13 cellular contexts compared by ENCODE assay signal in the genomic region with DNA sequence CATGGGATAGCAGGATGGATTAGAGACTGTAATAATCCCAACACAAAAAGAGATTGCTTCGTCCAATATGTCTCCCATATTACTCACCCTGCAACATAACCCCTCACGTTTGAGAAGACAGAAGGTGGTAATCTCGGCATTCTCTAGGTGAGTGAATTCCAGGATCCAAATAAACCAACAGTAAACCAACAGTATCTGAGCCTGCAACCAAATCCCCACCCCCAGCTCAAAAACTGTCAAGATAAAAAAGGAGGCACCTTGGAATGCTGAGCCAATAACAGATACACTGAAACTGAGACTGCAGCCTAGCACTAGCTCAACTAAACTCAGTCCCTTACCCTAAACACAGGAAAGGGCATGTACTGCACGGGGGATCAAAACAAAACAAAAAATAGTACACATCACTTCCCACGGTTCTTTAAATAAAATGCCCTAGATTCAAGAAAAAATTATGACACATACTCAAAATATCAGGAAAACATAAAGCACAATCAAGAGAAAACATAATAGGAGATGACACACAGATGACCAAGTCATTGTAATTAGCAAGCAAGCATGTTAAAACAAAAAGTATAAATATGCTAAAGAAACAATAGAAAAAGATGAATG. TPM values are rescaled to one million over a fixed set of nuclear protein-coding genes. Genes with fewer than 3 reads are reported as not detected.
DNase-seq lines count a peak whose midpoint lies in the region; ATAC-seq, FAIRE-seq and TF ChIP-seq lines count a peak whose summit lies in the region.
"Had no signal": no experiment of that assay in that cellular context is flagged by ENCODE, and none has a peak within 500 bp of the region (broad histone marks: within the 10 kb centered on the region; RNA-seq: fewer than 3 reads in every experiment).

No MANE protein-coding gene starts in this region.

- peak overlapping the region; percentile 21 for H3K27ac Mint-ChIP-seq in activated T-helper 1 cell treated with anti-CD3 and anti-CD28 coated beads, Interleukin-12 subunit alpha, Interleukin-12 subunit beta, Interleukin-2, Interleukin-4 antibody, amounts not matched to agents 30 ng/mL and 10 ng/mL and 1 ng/mL, durations not matched to agents 14 hours and 24 hours and 36 hours
- no peak overlapping the region for H3K27ac Mint-ChIP-seq in activated CD4-positive, alpha-beta memory T cell treated with anti-CD3 and anti-CD28 coated beads for 36 hours
- H3K27ac Mint-ChIP-seq: dendritic cell treated with granulocyte-macrophage colony-stimulating factor and Interleukin-4, amounts not matched to agents 40 ng/mL and 50 ng/mL, for 4 days had no signal

- no peak for ATAC-seq in A549
- no peak for ATAC-seq in GM19455 (IDR thresholded peaks at IDR 0.05; ENCODE audit: unreplicated experiment)
- ATAC-seq: psoas muscle, upper lobe of right lung had no signal

- H3K27ac ChIP-seq in A549 (peak overlapping the region; percentile 25 to 29; a peak in 2 of 6 replicates), epithelial cell of prostate (peak overlapping the region; percentile 14)
- H3K27ac ChIP-seq: psoas muscle, upper lobe of right lung had no signal

- H3K27me3 Mint-ChIP-seq in activated T-helper 1 cell treated with anti-CD3 and anti-CD28 coated beads, Interleukin-12 subunit alpha, Interleukin-12 subunit beta, Interleukin-2, Interleukin-4 antibody, amounts not matched to agents 30 ng/mL and 10 ng/mL and 1 ng/mL, durations not matched to agents 14 hours and 24 hours and 36 hours (ENCODE audit: insufficient read depth) = peaks cover 2% of the 10 kb centered on the region
- no peaks in the 10 kb centered on the region for H3K27me3 Mint-ChIP-seq in activated CD4-positive, alpha-beta memory T cell treated with anti-CD3 and anti-CD28 coated beads for 36 hours
- H3K27me3 Mint-ChIP-seq: dendritic cell treated with granulocyte-macrophage colony-stimulating factor and Interleukin-4, amounts not matched to agents 40 ng/mL and 50 ng/mL, for 4 days had no signal

- TF ChIP-seq POLR2A in A549 (IDR thresholded peaks at IDR 0.05; ENCODE audit: low read length) (no peak), H54 (IDR thresholded peaks at IDR 0.05; ENCODE audit: low read depth, low read length) (no peak)

- H3K9me3 Mint-ChIP-seq in activated T-helper 1 cell treated with anti-CD3 and anti-CD28 coated beads, Interleukin-12 subunit alpha, Interleukin-12 subunit beta, Interleukin-2, Interleukin-4 antibody, amounts not matched to agents 30 ng/mL and 10 ng/mL and 1 ng/mL, durations not matched to agents 14 hours and 24 hours and 36 hours = peaks cover 10% of the 10 kb centered on the region
- peaks cover 7% of the 10 kb centered on the region for H3K9me3 Mint-ChIP-seq in activated CD4-positive, alpha-beta memory T cell treated with anti-CD3 and anti-CD28 coated beads for 36 hours

- H3K36me3 Mint-ChIP-seq in activated T-helper 1 cell treated with anti-CD3 and anti-CD28 coated beads, Interleukin-12 subunit alpha, Interleukin-12 subunit beta, Interleukin-2, Interleukin-4 antibody, amounts not matched to agents 30 ng/mL and 10 ng/mL and 1 ng/mL, durations not matched to agents 14 hours and 24 hours and 36 hours (ENCODE audit: low read depth) = peaks cover 33% of the 10 kb centered on the region
- H3K36me3 Mint-ChIP-seq in activated CD4-positive, alpha-beta memory T cell treated with anti-CD3 and anti-CD28 coated beads for 36 hours = peaks cover 38% of the 10 kb centered on the region

- no peak for DNase-seq in A549 (ENCODE audit: low read depth in 1 of 2, low spot score in 1 of 2)
- no peak for DNase-seq in H54 (ENCODE audit: insufficient read length, low spot score)
- no peak for DNase-seq in activated T-helper 1 cell treated with anti-CD3 and anti-CD28 coated beads, Interleukin-12 subunit alpha, Interleukin-12 subunit beta, Interleukin-2, Interleukin-4 antibody, amounts not matched to agents 30 ng/mL and 10 ng/mL and 1 ng/mL, durations not matched to agents 14 hours and 24 hours and 36 hours (ENCODE audit: low spot score)
- DNase-seq in epithelial cell of prostate (ENCODE audit: low read depth, low spot score) = no peak
- no peak for DNase-seq in superior temporal gyrus (ENCODE audit: extremely low spot score)
- DNase-seq in activated CD4-positive, alpha-beta memory T cell treated with anti-CD3 and anti-CD28 coated beads for 36 hours = no peak
- DNase-seq in NAMALWA (ENCODE audit: low spot score) = no peak
- DNase-seq: NCI-H2029; psoas muscle; stimulated activated CD4-positive, alpha-beta T cell treated with anti-CD3 and anti-CD28 coated beads, Interleukin-1b, Interleukin-23, amount 100 ng/mL, for 48 hours; upper lobe of right lung had no signal

- no peak overlapping the region for H3K4me3 Mint-ChIP-seq in activated T-helper 1 cell treated with anti-CD3 and anti-CD28 coated beads, Interleukin-12 subunit alpha, Interleukin-12 subunit beta, Interleukin-2, Interleukin-4 antibody, amounts not matched to agents 30 ng/mL and 10 ng/mL and 1 ng/mL, durations not matched to agents 14 hours and 24 hours and 36 hours
- no peak overlapping the region for H3K4me3 Mint-ChIP-seq in activated CD4-positive, alpha-beta memory T cell treated with anti-CD3 and anti-CD28 coated beads for 36 hours
- H3K4me3 Mint-ChIP-seq: dendritic cell treated with granulocyte-macrophage colony-stimulating factor and Interleukin-4, amounts not matched to agents 40 ng/mL and 50 ng/mL, for 4 days had no signal

- no peak for TF ChIP-seq CTCF in A549 (IDR thresholded peaks at IDR 0.05)

- FAIRE-seq in A549 (lab: Jason Lieb, UNC) (no peak), H54 (lab: Jason Lieb, UNC) (peak; percentile 91)

- H3K4me2 ChIP-seq in A549 = peak overlapping the region; percentile 46

- 55% methylated on average over 5 of the region's 5 CpGs for WGBS in A549 (ENCODE audit: missing lambda C conversion rate)

- H3K4me1 Mint-ChIP-seq in activated T-helper 1 cell treated with anti-CD3 and anti-CD28 coated beads, Interleukin-12 subunit alpha, Interleukin-12 subunit beta, Interleukin-2, Interleukin-4 antibody, amounts not matched to agents 30 ng/mL and 10 ng/mL and 1 ng/mL, durations not matched to agents 14 hours and 24 hours and 36 hours (ENCODE audit: low read depth) = peaks cover 43% of the 10 kb centered on the region
- peaks cover 37% of the 10 kb centered on the region for H3K4me1 Mint-ChIP-seq in activated CD4-positive, alpha-beta memory T cell treated with anti-CD3 and anti-CD28 coated beads for 36 hours (ENCODE audit: low read depth)

- no peak overlapping the region for H3K4me3 ChIP-seq in A549
- H3K4me3 ChIP-seq: psoas muscle, upper lobe of right lung had no signal

- no peak for TF ChIP-seq RAD21 in A549 (conservative IDR thresholded peaks at IDR 0.05 in 1 of 2, IDR thresholded peaks at IDR 0.05 in 1 of 2)

- peaks cover 61% of the 10 kb centered on the region for H3K4me1 ChIP-seq in A549

- POLR2A ChIA-PET in A549 (lab: Yijun Ruan, JAX) = no interaction called here
- POLR2A ChIA-PET in activated CD4-positive, alpha-beta memory T cell treated with anti-CD3 and anti-CD28 coated beads for 36 hours (lab: Charles Lee) = no interaction called here

- CTCF ChIA-PET in A549 (lab: Yijun Ruan, JAX) = interaction anchor here (0.9 kb wide), 1 partner anchor 62 kb away, joined by 4 read pairs; no protein-coding TSS in a partner anchor
- CTCF ChIA-PET in activated CD4-positive, alpha-beta memory T cell treated with anti-CD3 and anti-CD28 coated beads for 36 hours (lab: Charles Lee) = interaction anchor here (0.9 kb wide), 1 partner anchor 61 kb away, joined by 3 read pairs; no protein-coding TSS in a partner anchor

- no peaks in the 10 kb centered on the region for H3K9me3 ChIP-seq in A549
- H3K9me3 ChIP-seq: upper lobe of right lung had no signal

- intact Hi-C loops in activated T-helper 1 cell treated with anti-CD3 and anti-CD28 coated beads, Interleukin-12 subunit alpha, Interleukin-12 subunit beta, Interleukin-2, Interleukin-4 antibody, amounts not matched to agents 30 ng/mL and 10 ng/mL and 1 ng/mL, durations not matched to agents 14 hours and 24 hours and 36 hours (cut with micrococcal nuclease) = loop anchor here (2.0 kb wide), 1 partner anchor 15 kb away; no protein-coding TSS in a partner anchor
- intact Hi-C loops in activated CD4-positive, alpha-beta memory T cell treated with anti-CD3 and anti-CD28 coated beads for 36 hours (cut with micrococcal nuclease) = no loop called here

- no peak for TF ChIP-seq EP300 in A549 (IDR thresholded peaks at IDR 0.05)

TF ChIP-seq in A549, 52 proteins besides CTCF, POLR2A, EP300 and RAD21:
- TF ChIP-seq ELK1 (IDR thresholded peaks at IDR 0.05; ENCODE audit: low read depth, low read length) = no peak
- TF ChIP-seq RNF2 (IDR thresholded peaks at IDR 0.05; ENCODE audit: borderline replicate concordance, low read depth) = no peak

RNA-seq across cellular contexts. Expression of gene IPMK, which starts 28.0 kb away (rescaled TPM):
- polyA plus RNA-seq in A549 (2011; rRNA removed) = 3.7 and 5.6 TPM in 2 replicates
- 0.59 and 0.74 TPM in 2 replicates for polyA plus RNA-seq in A549 (2012; cell fraction: cytosol; rRNA removed)
- 0.37 and 0.65 TPM in 2 replicates for polyA plus RNA-seq in A549 (2012; cell fraction: nucleus; rRNA removed)
- polyA plus RNA-seq in A549 (2017; fragmentation: RNase III; extraction: RNeasy Plus Mini Kit Qiagen cat#74134 plus additional on column Dnase treatment) = 2.9 to 3.2 TPM (median 3.0 TPM) in 3 replicates
- 2.1 and 2.7 TPM in 2 replicates for polyA minus RNA-seq in A549 (2011; rRNA and poly(A)+ RNA removed)
- 6.5 and 7.1 TPM in 2 replicates for total RNA-seq in activated T-helper 1 cell treated with anti-CD3 and anti-CD28 coated beads, Interleukin-12 subunit alpha, Interleukin-12 subunit beta, Interleukin-2, Interleukin-4 antibody, amounts not matched to agents 30 ng/mL and 10 ng/mL and 1 ng/mL, durations not matched to agents 14 hours and 24 hours and 36 hours
- total RNA-seq in activated CD4-positive, alpha-beta memory T cell treated with anti-CD3 and anti-CD28 coated beads for 36 hours = 1 to 10 TPM; 5.6 to 5.7 TPM

RNA-seq across cellular contexts. Expression of gene CISD1, which starts 29.3 kb away (rescaled TPM):
- polyA plus RNA-seq in A549 (2011; rRNA removed) (102 and 111 TPM in 2 replicates), A549 (2017; fragmentation: RNase III; extraction: RNeasy Plus Mini Kit Qiagen cat#74134 plus additional on column Dnase treatment) (43.5 to 48.6 TPM (median 48.1 TPM) in 3 replicates)
- polyA plus RNA-seq in A549 (2012; cell fraction: cytosol; rRNA removed) = 22.7 and 26.3 TPM in 2 replicates
- 5.6 and 7.2 TPM in 2 replicates for polyA plus RNA-seq in A549 (2012; cell fraction: nucleus; rRNA removed)
- 3.9 and 7.8 TPM in 2 replicates for polyA minus RNA-seq in A549 (2011; rRNA and poly(A)+ RNA removed)
- 50.4 and 56.0 TPM in 2 replicates for total RNA-seq in activated T-helper 1 cell treated with anti-CD3 and anti-CD28 coated beads, Interleukin-12 subunit alpha, Interleukin-12 subunit beta, Interleukin-2, Interleukin-4 antibody, amounts not matched to agents 30 ng/mL and 10 ng/mL and 1 ng/mL, durations not matched to agents 14 hours and 24 hours and 36 hours
- 10 to 100 TPM; 42.3 to 44.0 TPM for total RNA-seq in activated CD4-positive, alpha-beta memory T cell treated with anti-CD3 and anti-CD28 coated beads for 36 hours
